In genomic region chr11:1661454-1662269, GRCh38 we compare ENCODE assay signal across 20 cellular contexts. TPM values are rescaled to one million over a fixed set of nuclear protein-coding genes. Genes with fewer than 3 reads are reported as not detected.
"Had no signal": no experiment of that assay in that cellular context is flagged by ENCODE, and none has a peak within 500 bp of the region (broad histone marks: within the 10 kb centered on the region; RNA-seq: fewer than 3 reads in every experiment).

No MANE protein-coding gene starts in this region.

RNA-seq across cellular contexts. Expression of gene KRTAP5-5, which starts 32.1 kb away (rescaled TPM):
- total RNA-seq: activated B cell treated with CpG ODN at 0.5 μM for 24 hours; activated CD4-positive, alpha-beta T cell treated with anti-CD3 and anti-CD28 coated beads for 36 hours; activated CD8-positive, alpha-beta memory T cell treated with anti-CD3 and anti-CD28 coated beads, Interleukin-2, amount 10 ng/mL, durations not matched to agents 7 days and 5 days; activated CD8-positive, alpha-beta T cell treated with anti-CD3 and anti-CD28 coated beads, Interleukin-2, amount 10 ng/mL, durations not matched to agents 7 days and 5 days; activated naive CD4-positive, alpha-beta T cell treated with anti-CD3 and anti-CD28 coated beads, Interleukin-2, amount 50 U/mL, for 72 hours; colonic mucosa; fibroblast of lung; fibroblast of villous mesenchyme; gastroesophageal sphincter; left ventricle myocardium inferior; osteocyte; prostate gland; SJSA1; smooth muscle cell; T-helper 2 cell treated with Interferon-gamma antibody and Interleukin-4, amounts not matched to agents 100 ng/mL and 5 ng/mL, for 36 hours; temporal lobe; transverse colon; uterus had no signal
- polyA plus RNA-seq: adipose tissue, fibroblast of lung, smooth muscle cell had no signal

RNA-seq across cellular contexts. Expression of gene KRTAP5-6, which starts 35.3 kb away (rescaled TPM):
- total RNA-seq: activated B cell treated with CpG ODN at 0.5 μM for 24 hours; activated CD4-positive, alpha-beta T cell treated with anti-CD3 and anti-CD28 coated beads for 36 hours; activated CD8-positive, alpha-beta memory T cell treated with anti-CD3 and anti-CD28 coated beads, Interleukin-2, amount 10 ng/mL, durations not matched to agents 7 days and 5 days; activated CD8-positive, alpha-beta T cell treated with anti-CD3 and anti-CD28 coated beads, Interleukin-2, amount 10 ng/mL, durations not matched to agents 7 days and 5 days; activated naive CD4-positive, alpha-beta T cell treated with anti-CD3 and anti-CD28 coated beads, Interleukin-2, amount 50 U/mL, for 72 hours; colonic mucosa; fibroblast of lung; fibroblast of villous mesenchyme; gastroesophageal sphincter; left ventricle myocardium inferior; osteocyte; prostate gland; SJSA1; smooth muscle cell; T-helper 2 cell treated with Interferon-gamma antibody and Interleukin-4, amounts not matched to agents 100 ng/mL and 5 ng/mL, for 36 hours; temporal lobe; transverse colon; uterus had no signal
- polyA plus RNA-seq: adipose tissue, fibroblast of lung, smooth muscle cell had no signal

RNA-seq across cellular contexts. Expression of gene KRTAP5-4, which starts 39.7 kb away (rescaled TPM):
- total RNA-seq: activated B cell treated with CpG ODN at 0.5 μM for 24 hours; activated CD4-positive, alpha-beta T cell treated with anti-CD3 and anti-CD28 coated beads for 36 hours; activated CD8-positive, alpha-beta memory T cell treated with anti-CD3 and anti-CD28 coated beads, Interleukin-2, amount 10 ng/mL, durations not matched to agents 7 days and 5 days; activated CD8-positive, alpha-beta T cell treated with anti-CD3 and anti-CD28 coated beads, Interleukin-2, amount 10 ng/mL, durations not matched to agents 7 days and 5 days; activated naive CD4-positive, alpha-beta T cell treated with anti-CD3 and anti-CD28 coated beads, Interleukin-2, amount 50 U/mL, for 72 hours; colonic mucosa; dorsolateral prefrontal cortex; fibroblast of lung; fibroblast of villous mesenchyme; gastroesophageal sphincter; left ventricle myocardium inferior; osteocyte; prostate gland; SJSA1; smooth muscle cell; T-helper 2 cell treated with Interferon-gamma antibody and Interleukin-4, amounts not matched to agents 100 ng/mL and 5 ng/mL, for 36 hours; transverse colon; uterus had no signal
- polyA plus RNA-seq: adipose tissue, fibroblast of lung, smooth muscle cell had no signal

RNA-seq across cellular contexts. Expression of gene KRTAP5-3, which starts 53.4 kb away (rescaled TPM):
- total RNA-seq: activated B cell treated with CpG ODN at 0.5 μM for 24 hours; activated CD4-positive, alpha-beta T cell treated with anti-CD3 and anti-CD28 coated beads for 36 hours; activated CD8-positive, alpha-beta memory T cell treated with anti-CD3 and anti-CD28 coated beads, Interleukin-2, amount 10 ng/mL, durations not matched to agents 7 days and 5 days; activated CD8-positive, alpha-beta T cell treated with anti-CD3 and anti-CD28 coated beads, Interleukin-2, amount 10 ng/mL, durations not matched to agents 7 days and 5 days; activated naive CD4-positive, alpha-beta T cell treated with anti-CD3 and anti-CD28 coated beads, Interleukin-2, amount 50 U/mL, for 72 hours; colonic mucosa; dorsolateral prefrontal cortex; fibroblast of lung; fibroblast of villous mesenchyme; gastroesophageal sphincter; left ventricle myocardium inferior; osteocyte; prostate gland; SJSA1; smooth muscle cell; T-helper 2 cell treated with Interferon-gamma antibody and Interleukin-4, amounts not matched to agents 100 ng/mL and 5 ng/mL, for 36 hours; temporal lobe; transverse colon; uterus had no signal
- polyA plus RNA-seq: adipose tissue, fibroblast of lung, smooth muscle cell had no signal
